In the genomic region with DNA sequence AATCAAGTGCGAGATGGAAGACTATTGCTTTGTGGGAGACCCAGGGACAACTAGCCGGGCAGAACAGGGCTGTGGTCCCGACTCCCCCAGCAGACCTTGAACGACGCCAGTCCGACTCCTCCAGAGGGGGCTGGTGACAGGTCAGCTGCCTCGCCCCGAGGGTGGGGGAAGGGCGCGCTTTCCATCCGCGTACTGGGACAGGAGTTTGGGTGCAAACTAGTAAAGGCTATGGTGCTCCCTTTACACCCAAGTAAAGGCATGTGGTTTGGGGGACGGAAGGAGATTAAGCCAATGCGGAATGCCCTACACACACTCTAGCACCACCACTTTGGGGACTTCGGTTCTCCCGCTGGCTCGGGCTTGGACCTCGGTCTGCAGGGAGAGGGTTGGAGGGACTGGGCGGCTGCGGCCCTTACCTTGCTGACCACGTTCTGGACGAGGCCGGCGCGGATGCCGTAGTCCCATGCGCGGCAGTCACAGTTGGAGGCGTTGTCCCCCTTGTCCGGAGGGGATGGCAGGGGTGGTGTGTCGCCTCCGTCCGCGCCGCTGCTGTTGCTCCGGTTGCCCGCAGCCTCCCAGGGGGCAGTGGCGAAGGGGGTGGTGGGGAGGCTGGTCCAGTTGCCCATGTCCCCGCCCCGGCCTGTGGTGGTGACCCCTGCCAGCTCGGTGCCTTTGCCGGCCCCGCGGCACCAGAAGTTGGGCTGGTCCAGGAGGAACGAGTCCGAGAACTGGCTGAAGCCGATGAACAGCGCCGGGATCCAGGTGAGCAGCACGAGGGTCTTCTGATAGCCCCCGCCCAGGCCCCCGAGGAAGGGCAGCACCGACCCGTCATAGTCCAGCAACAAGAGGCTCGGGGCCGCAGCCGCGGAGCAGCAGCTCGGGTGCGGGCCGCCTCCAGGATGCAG, we compare ENCODE assay signal across 8 cellular contexts. TPM values are rescaled to one million over a fixed set of nuclear protein-coding genes. Genes with fewer than 3 reads are reported as not detected.
DNase-seq lines count a peak whose midpoint lies in the region; ATAC-seq, FAIRE-seq and TF ChIP-seq lines count a peak whose summit lies in the region.

No MANE protein-coding gene starts in this region.

- H3K27me3 ChIP-seq in BJ (ENCODE audit: control insufficient read depth, insufficient read depth, low read length) (peaks cover 23% of the 10 kb centered on the region), keratinocyte (ENCODE audit: control insufficient read depth, extremely low read depth, insufficient read depth, low read length) (no peaks in the 10 kb centered on the region)

- peak overlapping the region; percentile 48 for H3K4me3 ChIP-seq in BJ (ENCODE audit: low read depth, low read length)
- peak overlapping the region; percentile 74 for H3K4me3 ChIP-seq in astrocyte of the cerebellum (ENCODE audit: low read depth, low read length)
- H3K4me3 ChIP-seq in keratinocyte (ENCODE audit: control insufficient read depth in 2 of 3, extremely low read depth in 1 of 3, insufficient read depth in 2 of 3, low read depth in 1 of 3, low read length in 3 of 3) = peak overlapping the region; percentile 69 to 76 (median 73)

- peaks cover 3% of the 10 kb centered on the region for H3K79me2 ChIP-seq in keratinocyte (ENCODE audit: control insufficient read depth, insufficient read depth, low read length)

- H3K9me3 ChIP-seq in keratinocyte (ENCODE audit: control insufficient read depth, low read depth, low read length) = no peaks in the 10 kb centered on the region

- in situ Hi-C loops in astrocyte of the cerebellum (cut with HindIII; ENCODE audit: low sequenced_read_pairs) = no loop called here

- peak overlapping the region; percentile 81 for H2AFZ ChIP-seq in keratinocyte (ENCODE audit: control insufficient read depth, low read length)

- H3K4me1 ChIP-seq in keratinocyte (ENCODE audit: control insufficient read depth, extremely low read depth, insufficient read depth, low read length) = peaks cover 27% of the 10 kb centered on the region

- no peak overlapping the region for H3K27ac Mint-ChIP-seq in stimulated activated naive CD8-positive, alpha-beta T cell treated with anti-CD3 and anti-CD28 coated beads, Interleukin-15, amount 100 ng/mL, for 72 hours

- POLR2A ChIA-PET in BJ (lab: Charles Lee) = no interaction called here

- H3K4me3 Mint-ChIP-seq in stimulated activated naive CD8-positive, alpha-beta T cell treated with anti-CD3 and anti-CD28 coated beads, Interleukin-15, amount 100 ng/mL, for 72 hours = no peak overlapping the region

- H3K4me2 ChIP-seq in keratinocyte (ENCODE audit: control insufficient read depth, extremely low read depth, insufficient read depth, low read depth, low read length) = peak overlapping the region; percentile 91

- H3K9me1 ChIP-seq in keratinocyte (ENCODE audit: control insufficient read depth, extremely low read depth, insufficient read depth, low read length) = no peaks in the 10 kb centered on the region

- dilution Hi-C loops in keratinocyte (cut with MboI; ENCODE audit: extremely low pct_ligation_motif_present, low sequenced_read_pairs) = no loop called here

- H3K9ac ChIP-seq in keratinocyte (ENCODE audit: control insufficient read depth, extremely low read depth, insufficient read depth, low read length) = peak overlapping the region; percentile 77

- no peaks in the 10 kb centered on the region for H3K36me3 ChIP-seq in BJ (ENCODE audit: control insufficient read depth, insufficient read depth, low read length)
- H3K36me3 ChIP-seq in keratinocyte (ENCODE audit: control insufficient read depth in 2 of 2, extremely low read depth in 1 of 2, insufficient read depth in 2 of 2, low read length in 2 of 2) = no peaks in the 10 kb centered on the region

- H3K9me3 Mint-ChIP-seq in stimulated activated naive CD8-positive, alpha-beta T cell treated with anti-CD3 and anti-CD28 coated beads, Interleukin-15, amount 100 ng/mL, for 72 hours = no peaks in the 10 kb centered on the region

- no peak for TF ChIP-seq CTCF in BJ (IDR thresholded peaks at IDR 0.05; ENCODE audit: insufficient read depth, low read depth, low read length)
- TF ChIP-seq CTCF in astrocyte of the cerebellum (IDR thresholded peaks at IDR 0.05; ENCODE audit: low read depth, low read length, missing control alignments) = no peak
- TF ChIP-seq CTCF in keratinocyte (optimal IDR thresholded peaks at IDR 0.05 in 1 of 3, IDR thresholded peaks at IDR 0.05 in 1 of 3, conservative IDR thresholded peaks at IDR 0.05 in 1 of 3; ENCODE audit: extremely low read depth in 1 of 3, insufficient read depth in 2 of 3, low read length in 3 of 3) = no peak

- peaks cover 9% of the 10 kb centered on the region for H3K4me1 Mint-ChIP-seq in stimulated activated naive CD8-positive, alpha-beta T cell treated with anti-CD3 and anti-CD28 coated beads, Interleukin-15, amount 100 ng/mL, for 72 hours

- peak; percentile 6 for ATAC-seq in HG03354 (IDR thresholded peaks at IDR 0.05; ENCODE audit: poor library complexity, severe bottlenecking, unreplicated experiment)
- no peak for ATAC-seq in stimulated activated naive CD8-positive, alpha-beta T cell treated with anti-CD3 and anti-CD28 coated beads, Interleukin-15, amount 100 ng/mL, for 72 hours
- no peak for ATAC-seq in GM18520 (IDR thresholded peaks at IDR 0.05; ENCODE audit: unreplicated experiment)
- no peak for ATAC-seq in GM21390 (IDR thresholded peaks at IDR 0.05; ENCODE audit: unreplicated experiment)

- FAIRE-seq in keratinocyte (lab: Jason Lieb, UNC) = no peak

- peak overlapping the region; percentile 13 for H3K27ac ChIP-seq in keratinocyte (ENCODE audit: control insufficient read depth, insufficient read depth, low read length)

- H3K27me3 Mint-ChIP-seq in stimulated activated naive CD8-positive, alpha-beta T cell treated with anti-CD3 and anti-CD28 coated beads, Interleukin-15, amount 100 ng/mL, for 72 hours = peaks cover 28% of the 10 kb centered on the region

- CTCF ChIA-PET in BJ (lab: Yijun Ruan, JAX) = interaction anchor here (0.6 to 5.9 kb wide), 3 partner anchors 10 to 13 kb away, joined by 4 to 28 read pairs (median 4); no protein-coding TSS in a partner anchor

- no peaks in the 10 kb centered on the region for H4K20me1 ChIP-seq in keratinocyte (ENCODE audit: control insufficient read depth, extremely low read depth, insufficient read depth, low read length)

- no peak for DNase-seq in BJ (ENCODE audit: low read depth)
- DNase-seq in astrocyte of the cerebellum (ENCODE audit: low read depth) = no peak
- no peak for DNase-seq in keratinocyte (ENCODE audit: low read depth, low spot score)
- DNase-seq in stimulated activated naive CD8-positive, alpha-beta T cell treated with anti-CD3 and anti-CD28 coated beads, Interleukin-15, amount 100 ng/mL, for 72 hours = peak; percentile 20 to 30
- no peak for DNase-seq in LoVo (ENCODE audit: low spot score)

RNA-seq across cellular contexts. Expression of gene SLC22A23, which starts 1.1 kb away (rescaled TPM):
- 0.28 and 0.44 TPM in 2 replicates for polyA plus RNA-seq in BJ (2011; rRNA removed)
- polyA minus RNA-seq in BJ (2011; rRNA and poly(A)+ RNA removed) = 0.36 and 0.57 TPM in 2 replicates
- polyA plus RNA-seq in keratinocyte = 3.2 to 7.5 TPM (median 4.3 TPM) in 3 replicates
- 6.9 TPM for polyA plus RNA-seq in keratinocyte (2011; ENCODE audit: low read depth)
- polyA plus RNA-seq in keratinocyte (2011; cell fraction: cytosol; rRNA removed) = 6.1 and 9.0 TPM in 2 replicates
- polyA plus RNA-seq in keratinocyte (2011; cell fraction: nucleus; rRNA removed) = 21.3 and 28.8 TPM in 2 replicates
- 7.4 and 15.4 TPM in 2 replicates for polyA plus RNA-seq in keratinocyte (2012; ENCODE audit: low replicate concordance)
- polyA minus RNA-seq in keratinocyte = 20.6 to 28.2 TPM (median 22.4 TPM) in 3 replicates
- polyA minus RNA-seq in keratinocyte (2011; cell fraction: cytosol; rRNA and poly(A)+ RNA removed) = 18.4 TPM
- 28.7 and 47.2 TPM in 2 replicates for polyA minus RNA-seq in keratinocyte (2011; cell fraction: nucleus; rRNA and poly(A)+ RNA removed)

Comparison
In these comparisons a context has a peak if more than half of its experiments do, and no peak if none do; other contexts are left out.
1. DNase-seq: peak in stimulated activated naive CD8-positive, alpha-beta T cell treated with anti-CD3 and anti-CD28 coated beads, Interleukin-15, amount 100 ng/mL, for 72 hours (2 of 2); none in BJ (single experiment), astrocyte of the cerebellum (single experiment), keratinocyte (single experiment) and LoVo (single experiment).
2. Peak in every context shown above with its lines, with median percentiles within 50 percentile points of each other: H3K4me3 ChIP-seq.